In genomic region chr1:212612251-212612961, GRCh38 we compare ENCODE assay signal across 17 cellular contexts. TPM values are rescaled to one million over a fixed set of nuclear protein-coding genes. Genes with fewer than 3 reads are reported as not detected.
DNase-seq lines count a peak whose midpoint lies in the region; ATAC-seq, FAIRE-seq and TF ChIP-seq lines count a peak whose summit lies in the region.
"Had no signal": no experiment of that assay in that cellular context is flagged by ENCODE, and none has a peak within 500 bp of the region (broad histone marks: within the 10 kb centered on the region; RNA-seq: fewer than 3 reads in every experiment).

No MANE protein-coding gene starts in this region.

- H3K9ac ChIP-seq in Loucy (ENCODE audit: low read depth, low read length, poor library complexity, severe bottlenecking) = peak overlapping the region; percentile 13

- H3K36me3 Mint-ChIP-seq in brain (peaks cover 41% of the 10 kb centered on the region), neural crest cell (ENCODE audit: low read depth) (peaks cover 12% of the 10 kb centered on the region)

- peak; percentile 24 for DNase-seq in ELR (ENCODE audit: low read depth)
- DNase-seq in neural crest cell (ENCODE audit: low read depth, low spot score) = no peak
- DNase-seq in stimulated activated CD4-positive, alpha-beta T cell treated with anti-CD3 and anti-CD28 coated beads, Interleukin-1b, Interleukin-23, amount 100 ng/mL, for 48 hours = no peak
- DNase-seq in upper lobe of left lung = no peak
- DNase-seq in NK-92 treated with Interleukin-12 subunit alpha and Interleukin-12 subunit beta, amount 100 ng/mL, for 24 hours (lab: John Stamatoyannopoulos, UW) = no peak
- DNase-seq in HTR-8/SVneo (ENCODE audit: insufficient read length, low spot score) = no peak
- DNase-seq: activated CD4-positive, alpha-beta T cell treated with anti-CD3 and anti-CD28 coated beads, Interleukin-2, amount 50 U/mL, for 48 hours; activated naive CD8-positive, alpha-beta T cell treated with anti-CD3 and anti-CD28 coated beads, Interleukin-2, amount 10 ng/mL, durations not matched to agents 7 days and 5 days; activated T-cell treated with anti-CD3 and anti-CD28 coated beads, Interleukin-2, amount 50 U/mL, for 24 hours; BE2C; caudate nucleus; effector memory CD4-positive, alpha-beta T cell; mucosa of descending colon; NCI-H187; NCI-H510A had no signal

- TF ChIP-seq POLR2A in upper lobe of left lung (IDR thresholded peaks at IDR 0.05) = no peak

- H2AFZ ChIP-seq in Loucy (ENCODE audit: low read length) = no peak overlapping the region

- 95 to 96% methylated on average over 4 of the region's 4 CpGs for WGBS in upper lobe of left lung, 2 donors

- H3K4me3 Mint-ChIP-seq in brain (peak overlapping the region in 4 of 5 experiments; percentile 39 to 90 (median 73)), neural crest cell (peak overlapping the region; percentile 29)
- H3K4me3 Mint-ChIP-seq: activated naive CD8-positive, alpha-beta T cell treated with anti-CD3 and anti-CD28 coated beads, Interleukin-2, amount 10 ng/mL, durations not matched to agents 7 days and 5 days had no signal

- peaks cover 52% of the 10 kb centered on the region for H3K79me2 ChIP-seq in Loucy (ENCODE audit: insufficient read depth, low read length)

- no peak for FAIRE-seq in HTR-8/SVneo (lab: Jason Lieb, UNC)

- peak overlapping the region; percentile 7 for H3K4me3 ChIP-seq in Loucy (ENCODE audit: low read length, poor library complexity, severe bottlenecking)
- no peak overlapping the region for H3K4me3 ChIP-seq in upper lobe of left lung
- H3K4me3 ChIP-seq: mucosa of descending colon had no signal

- H3K9me3 ChIP-seq in Loucy (ENCODE audit: insufficient read depth, low read depth, low read length) = no peaks in the 10 kb centered on the region
- H3K9me3 ChIP-seq in upper lobe of left lung = no peaks in the 10 kb centered on the region
- H3K9me3 ChIP-seq: BE2C, mucosa of descending colon had no signal

- no peak for ATAC-seq in upper lobe of left lung (ENCODE audit: low FRiP score in 2 of 2)
- ATAC-seq: mucosa of descending colon had no signal

- peaks cover 53% of the 10 kb centered on the region for H3K4me1 Mint-ChIP-seq in brain
- H3K4me1 Mint-ChIP-seq in neural crest cell = peaks cover 28% of the 10 kb centered on the region

- TF ChIP-seq CTCF in Loucy (conservative IDR thresholded peaks at IDR 0.05; ENCODE audit: low read length) (no peak), brain (conservative IDR thresholded peaks at IDR 0.05) (no peak), neural crest cell (conservative IDR thresholded peaks at IDR 0.05) (no peak), upper lobe of left lung (IDR thresholded peaks at IDR 0.05) (no peak)

- H3K9me2 ChIP-seq in Loucy (replicated peaks; ENCODE audit: low read depth, low read length) = no peaks in the 10 kb centered on the region

- H3K27me3 ChIP-seq in Loucy (ENCODE audit: insufficient read depth, low read length, poor library complexity, severe bottlenecking) (no peaks in the 10 kb centered on the region), upper lobe of left lung (peaks cover 0 to 4% (median 0%) of the 10 kb centered on the region in 4 donors)

- no peaks in the 10 kb centered on the region for H3F3A ChIP-seq in Loucy (ENCODE audit: low read depth)

- H3K27me3 Mint-ChIP-seq in brain (peaks cover 36% of the 10 kb centered on the region), neural crest cell (ENCODE audit: low read depth) (peaks cover 29% of the 10 kb centered on the region)

- H4K20me1 ChIP-seq in Loucy (ENCODE audit: insufficient read depth, low read length, poor library complexity, severe bottlenecking) = peaks cover 22% of the 10 kb centered on the region

- H3K4me2 ChIP-seq in Loucy (ENCODE audit: low read depth, low read length, poor library complexity, severe bottlenecking) = peak overlapping the region; percentile 98

- H3K27ac Mint-ChIP-seq in brain = peak overlapping the region in 2 of 5 experiments; percentile 41 to 53
- H3K27ac Mint-ChIP-seq in neural crest cell (ENCODE audit: unreplicated experiment) = no peak overlapping the region
- H3K27ac Mint-ChIP-seq: activated naive CD8-positive, alpha-beta T cell treated with anti-CD3 and anti-CD28 coated beads, Interleukin-2, amount 10 ng/mL, durations not matched to agents 7 days and 5 days; activated T-cell treated with anti-CD3 and anti-CD28 coated beads, Interleukin-2, amount 50 U/mL, for 24 hours had no signal

- H3K4me1 ChIP-seq in Loucy (ENCODE audit: insufficient read depth, low read length, poor library complexity, severe bottlenecking) (peaks cover 54% of the 10 kb centered on the region), upper lobe of left lung (peaks cover 17 to 32% (median 18%) of the 10 kb centered on the region in 4 donors)

- TF ChIP-seq EP300 in upper lobe of left lung (IDR thresholded peaks at IDR 0.05) = no peak

- H3K9me3 Mint-ChIP-seq in brain (peaks cover 0 to 6% (median 0%) of the 10 kb centered on the region in 5 experiments), neural crest cell (no peaks in the 10 kb centered on the region)
- H3K9me3 Mint-ChIP-seq: activated naive CD8-positive, alpha-beta T cell treated with anti-CD3 and anti-CD28 coated beads, Interleukin-2, amount 10 ng/mL, durations not matched to agents 7 days and 5 days; activated T-cell treated with anti-CD3 and anti-CD28 coated beads, Interleukin-2, amount 50 U/mL, for 24 hours had no signal

- no peak overlapping the region for H3K27ac ChIP-seq in upper lobe of left lung

- H3K36me3 ChIP-seq in Loucy (ENCODE audit: insufficient read depth, low read length) (peaks cover 17% of the 10 kb centered on the region; the same call in 1 of the 2 replicates), upper lobe of left lung (peaks cover 0 to 27% (median 22%) of the 10 kb centered on the region in 4 donors)

RNA-seq across cellular contexts. Expression of gene ATF3, which starts 3.8 kb away (rescaled TPM):
- polyA plus RNA-seq in brain (ENCODE audit: insufficient read depth, low read depth, low replicate concordance) = 12.3 TPM
- 10.3 and 12.3 TPM in 2 replicates for total RNA-seq in neural crest cell
- total RNA-seq in upper lobe of left lung = 10 to 100 TPM in 5 of 6 donors, 1 to 10 TPM in 1; 7.3 to 69.3 (median 21.2) TPM
